Comparison of ENCODE assay signal across 24 cellular contexts in genomic region chr4:120688791-120689190, GRCh38.
DNase-seq lines count a peak whose midpoint lies in the region; ATAC-seq and TF ChIP-seq lines count a peak whose summit lies in the region.
"Had no signal": no experiment of that assay in that cellular context is flagged by ENCODE, and none has a peak within 500 bp of the region (broad histone marks: within the 10 kb centered on the region; RNA-seq: fewer than 3 reads in every experiment).

No MANE protein-coding gene starts in this region.

- ATAC-seq in GM21390 (IDR thresholded peaks at IDR 0.05; ENCODE audit: unreplicated experiment), result no peak
- ATAC-seq: GM12878 had no signal

- DNase-seq in OCI-M1 (lab: John Stamatoyannopoulos, UW) (peak; percentile 27), amniotic epithelial cell (ENCODE audit: low read depth) (peak; percentile 87), fibroblast of mammary gland (ENCODE audit: low read depth) (peak; percentile 52), fibroblast of villous mesenchyme (ENCODE audit: low read depth) (peak; percentile 35), T-helper 9 cell (no peak), OCI-M2 (lab: John Stamatoyannopoulos, UW; ENCODE audit: unreplicated experiment) (no peak)
- DNase-seq: 8988T; ACHN; BE2C; C1 segment of cervical spinal cord; CD4-positive, alpha-beta memory T cell; CD4-positive, CD25-positive, alpha-beta regulatory T cell; CD8-positive, alpha-beta memory T cell; COR-L47; DMS 273 treated with DMSO at 0.1 percent for 48 hours; DMS153; DMS53; DMS79; DND-41; EL; GDM1 had no signal

- TF ChIP-seq CTCF in fibroblast of mammary gland (conservative IDR thresholded peaks at IDR 0.05; ENCODE audit: control insufficient read depth, insufficient read depth, low read depth, low read length) (no peak), fibroblast of villous mesenchyme (IDR thresholded peaks at IDR 0.05; ENCODE audit: insufficient read depth, low read depth, low read length) (no peak)

- no peak overlapping the region for H3K4me3 ChIP-seq in fibroblast of mammary gland (ENCODE audit: control insufficient read depth, low read depth, low read length)
- no peak overlapping the region for H3K4me3 ChIP-seq in fibroblast of villous mesenchyme (ENCODE audit: low read depth, low read length)
- H3K4me3 ChIP-seq: BLaER1, GM12878 had no signal

Comparison
In these comparisons a context has a peak if more than half of its experiments do, and no peak if none do; other contexts are left out.
1. DNase-seq: peak in OCI-M1 (single experiment), amniotic epithelial cell (single experiment), fibroblast of mammary gland (single experiment) and fibroblast of villous mesenchyme (single experiment); none in T-helper 9 cell (single experiment) and OCI-M2 (single experiment).